In the genomic region with DNA sequence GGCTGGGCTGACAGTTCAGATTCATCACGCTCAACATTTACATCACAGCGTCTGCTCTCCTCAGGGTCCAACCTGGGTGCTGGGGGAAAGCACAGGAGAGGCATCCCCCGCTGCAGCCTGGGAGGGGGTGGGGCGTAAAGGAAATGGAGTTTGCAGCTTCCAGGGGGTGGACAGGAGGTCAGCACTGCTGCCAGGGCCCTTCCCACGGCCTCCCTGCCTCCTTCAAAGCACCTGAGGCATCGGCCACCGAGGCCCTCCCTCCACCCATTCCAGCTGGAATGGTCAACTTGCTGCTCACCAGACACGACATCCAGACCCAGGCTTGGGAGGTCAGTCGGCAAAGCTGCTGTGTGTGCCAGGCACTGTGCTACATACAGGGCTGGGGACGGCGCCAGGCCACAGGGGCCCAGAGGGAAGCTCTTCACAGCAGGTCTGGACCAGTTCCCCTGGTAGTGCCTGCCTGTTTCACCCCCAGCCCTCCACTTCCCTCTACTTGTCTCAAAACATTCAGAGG, we compare ENCODE assay signal across 13 cellular contexts.
DNase-seq lines count a peak whose midpoint lies in the region; ATAC-seq, FAIRE-seq and TF ChIP-seq lines count a peak whose summit lies in the region.
"Had no signal": no experiment of that assay in that cellular context is flagged by ENCODE, and none has a peak within 500 bp of the region (broad histone marks: within the 10 kb centered on the region; RNA-seq: fewer than 3 reads in every experiment).

No MANE protein-coding gene starts in this region.

- H4K20me1 ChIP-seq in Karpas-422 (ENCODE audit: insufficient read depth, low read depth, low read length), result no peaks in the 10 kb centered on the region

- H3K9me3 Mint-ChIP-seq in brain, result no peaks in the 10 kb centered on the region
- no peaks in the 10 kb centered on the region for H3K9me3 Mint-ChIP-seq in MCF 10A (ENCODE audit: unreplicated experiment)
- H3K9me3 Mint-ChIP-seq: natural killer cell; T-helper 1 cell treated with Interleukin-12 subunit alpha and Interleukin-12 subunit beta and Interleukin-4 antibody, amounts not matched to agents 30 μg/mL and 1 μg/mL, for 36 hours had no signal

- H3K9ac ChIP-seq in kidney (ENCODE audit: low read length in 2 of 2) (peak overlapping the region in 1 of 2 donors; percentile 51), Karpas-422 (ENCODE audit: low read length) (no peak overlapping the region)

- CTCF ChIA-PET in MCF 10A (lab: Yijun Ruan, JAX), result interaction anchor here (0.7 kb wide), 1 partner anchor 147 kb away, joined by 3 read pairs; no protein-coding TSS in a partner anchor

- no peak for FAIRE-seq in kidney (lab: Jason Lieb, UNC)

- no peaks in the 10 kb centered on the region for H3K27me3 Mint-ChIP-seq in brain
- no peaks in the 10 kb centered on the region for H3K27me3 Mint-ChIP-seq in MCF 10A (ENCODE audit: insufficient read depth, unreplicated experiment)

- H3K27me3 ChIP-seq in psoas muscle (ENCODE audit: insufficient read depth in 3 of 3, low read length in 2 of 3) (no peaks in the 10 kb centered on the region), Karpas-422 (ENCODE audit: low read length) (no peaks in the 10 kb centered on the region)
- H3K27me3 ChIP-seq: adrenal gland had no signal

- H3K27ac Mint-ChIP-seq in brain (peak overlapping the region; percentile 95 to 100 (median 99)), MCF 10A (ENCODE audit: low read depth, unreplicated experiment) (no peak overlapping the region)
- H3K27ac Mint-ChIP-seq: natural killer cell; T-helper 1 cell treated with Interleukin-12 subunit alpha and Interleukin-12 subunit beta and Interleukin-4 antibody, amounts not matched to agents 30 μg/mL and 1 μg/mL, for 36 hours had no signal

- 46 to 69% (median 50%) methylated on average over 11 of the region's 11 CpGs for WGBS in psoas muscle, 3 donors

- POLR2A ChIA-PET in MCF 10A (lab: Yijun Ruan, JAX), result no interaction called here

- H3K9me2 ChIP-seq in Karpas-422 (replicated peaks; ENCODE audit: insufficient read depth, low read length), result no peaks in the 10 kb centered on the region

- no peaks in the 10 kb centered on the region for H3K36me3 ChIP-seq in kidney (ENCODE audit: control insufficient read depth in 1 of 2, insufficient read depth in 2 of 2, low read length in 2 of 2)
- no peaks in the 10 kb centered on the region for H3K36me3 ChIP-seq in psoas muscle (ENCODE audit: insufficient read depth in 1 of 2, low read depth in 1 of 2)
- no peaks in the 10 kb centered on the region for H3K36me3 ChIP-seq in Karpas-422 (ENCODE audit: insufficient read depth, low read length)
- H3K36me3 ChIP-seq: adrenal gland had no signal

- H3K4me2 ChIP-seq in Karpas-422 (ENCODE audit: low read depth, low read length, poor library complexity, severe bottlenecking), result no peak overlapping the region

- intact Hi-C loops in kidney (cut with DNase I) (no loop called here), psoas muscle (cut with DNase I) (no loop called here), MCF 10A (cut with micrococcal nuclease) (no loop called here)

- TF ChIP-seq CTCF in brain (conservative IDR thresholded peaks at IDR 0.05), result no peak
- TF ChIP-seq CTCF in kidney (IDR thresholded peaks at IDR 0.05; ENCODE audit: borderline replicate concordance, extremely low read depth, insufficient read depth), result no peak
- TF ChIP-seq CTCF in psoas muscle (IDR thresholded peaks at IDR 0.05), result no peak
- TF ChIP-seq CTCF in MCF 10A (IDR thresholded peaks at IDR 0.05; ENCODE audit: unreplicated experiment), result no peak

- H2AFZ ChIP-seq in Karpas-422 (ENCODE audit: low read length), result no peak overlapping the region

- peak; percentile 15 to 43 (median 27) for ATAC-seq in psoas muscle
- ATAC-seq: natural killer cell had no signal

- no peaks in the 10 kb centered on the region for H3K79me2 ChIP-seq in Karpas-422 (ENCODE audit: low read length)

- H3K27ac ChIP-seq in kidney (ENCODE audit: low read depth in 2 of 2, low read length in 2 of 2), result peak overlapping the region; percentile 62 to 63
- H3K27ac ChIP-seq in psoas muscle, result peak overlapping the region; percentile 46
- no peak overlapping the region for H3K27ac ChIP-seq in Karpas-422 (ENCODE audit: low read length)

- H3K4me3 ChIP-seq in kidney (ENCODE audit: low read length in 2 of 2), result no peak overlapping the region
- H3K4me3 ChIP-seq in psoas muscle, result no peak overlapping the region
- no peak overlapping the region for H3K4me3 ChIP-seq in Karpas-422 (ENCODE audit: low read length)
- H3K4me3 ChIP-seq: adrenal gland had no signal

- DNase-seq in C1 segment of cervical spinal cord (lab: John Stamatoyannopoulos, UW), result peak in 10 of 14 donors; percentile 44 to 79 (median 63)
- no peak for DNase-seq in kidney
- DNase-seq in psoas muscle, result no peak
- DNase-seq in stimulated activated CD4-positive, alpha-beta T cell treated with anti-CD3 and anti-CD28 coated beads, Interleukin-2, amount 100 ng/mL, for 24 hours, result no peak
- DNase-seq in MCF 10A (ENCODE audit: unreplicated experiment), result no peak
- DNase-seq in Karpas-422, result no peak
- no peak for DNase-seq in UCSD-AML1 (lab: John Stamatoyannopoulos, UW; ENCODE audit: unreplicated experiment)
- DNase-seq: GF-D8; natural killer cell; stimulated activated CD4-positive, alpha-beta T cell treated with anti-CD3 and anti-CD28 coated beads, Interleukin-4, amount 100 ng/mL, for 1 hour had no signal

- H3K4me1 Mint-ChIP-seq in brain (peaks cover 63% of the 10 kb centered on the region), MCF 10A (ENCODE audit: insufficient read depth, unreplicated experiment) (no peaks in the 10 kb centered on the region)
- H3K4me1 Mint-ChIP-seq: natural killer cell had no signal

- H3K9me3 ChIP-seq in kidney (ENCODE audit: control insufficient read depth in 1 of 2, low read length in 2 of 2), result no peaks in the 10 kb centered on the region
- no peaks in the 10 kb centered on the region for H3K9me3 ChIP-seq in psoas muscle
- no peaks in the 10 kb centered on the region for H3K9me3 ChIP-seq in Karpas-422 (ENCODE audit: low read length)
- H3K9me3 ChIP-seq: adrenal gland had no signal

- H3K4me1 ChIP-seq in kidney (ENCODE audit: control insufficient read depth in 1 of 2, insufficient read depth in 1 of 2, low read depth in 1 of 2, low read length in 2 of 2), result peaks cover 0 to 4% of the 10 kb centered on the region in 2 donors
- peaks cover 12% of the 10 kb centered on the region for H3K4me1 ChIP-seq in psoas muscle
- H3K4me1 ChIP-seq in Karpas-422 (ENCODE audit: low read length), result no peaks in the 10 kb centered on the region

- H3K36me3 Mint-ChIP-seq in brain, result peaks cover 33% of the 10 kb centered on the region
- H3K36me3 Mint-ChIP-seq in MCF 10A (ENCODE audit: insufficient read depth, unreplicated experiment), result no peaks in the 10 kb centered on the region
- H3K36me3 Mint-ChIP-seq: natural killer cell had no signal

- BruUV-seq in MCF 10A (replicated peaks; lab: Mats Ljungman, UMichigan), result no TSS peak

- peak overlapping the region in 3 of 5 experiments; percentile 71 to 76 (median 72) for H3K4me3 Mint-ChIP-seq in brain
- H3K4me3 Mint-ChIP-seq in MCF 10A (ENCODE audit: unreplicated experiment), result no peak overlapping the region
- H3K4me3 Mint-ChIP-seq: natural killer cell; T-helper 1 cell treated with Interleukin-12 subunit alpha and Interleukin-12 subunit beta and Interleukin-4 antibody, amounts not matched to agents 30 μg/mL and 1 μg/mL, for 36 hours had no signal

Comparison
In these comparisons a context has a peak if more than half of its experiments do, and no peak if none do; other contexts are left out.
1. DNase-seq: peak in C1 segment of cervical spinal cord (10 of 14); none in kidney (single experiment), psoas muscle (0 of 2), stimulated activated CD4-positive, alpha-beta T cell treated with anti-CD3 and anti-CD28 coated beads, Interleukin-2, amount 100 ng/mL, for 24 hours (0 of 2), MCF 10A (single experiment), Karpas-422 (single experiment) and UCSD-AML1 (single experiment).